In the genomic region with DNA sequence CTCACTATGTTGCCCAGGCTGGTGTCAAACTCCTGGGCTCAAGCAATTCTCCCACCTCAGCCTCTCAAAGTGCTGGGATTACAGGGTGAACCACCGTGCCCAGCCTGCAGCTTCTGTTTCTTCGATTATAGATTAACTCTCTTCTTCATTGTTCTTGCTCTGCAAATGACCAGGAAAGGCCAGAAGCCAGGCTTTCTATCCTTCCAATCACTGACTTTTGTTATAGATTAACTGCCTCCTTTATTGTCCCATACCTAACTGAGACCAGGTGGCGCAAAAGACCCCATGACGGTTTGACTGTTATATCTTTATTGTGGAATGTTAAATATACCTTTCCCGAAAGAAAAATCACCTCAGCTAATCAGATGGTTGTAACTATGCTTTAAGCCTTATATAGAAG, we compare ENCODE assay signal across 15 cellular contexts.
A peak's percentile ranks its signal among the peaks of the same experiment; 100 is the strongest.
DNase-seq lines count a peak whose midpoint lies in the region; ATAC-seq and TF ChIP-seq lines count a peak whose summit lies in the region.
"Had no signal": no experiment of that assay in that cellular context is flagged by ENCODE, and none has a peak within 500 bp of the region (broad histone marks: within the 10 kb centered on the region; RNA-seq: fewer than 3 reads in every experiment).

No MANE protein-coding gene starts in this region.

- H3K9me3 ChIP-seq in colonic mucosa (no peaks in the 10 kb centered on the region), ascending aorta (no peaks in the 10 kb centered on the region)
- H3K9me3 ChIP-seq: BE2C had no signal

- no peak overlapping the region for H3K9ac ChIP-seq in colonic mucosa (ENCODE audit: low read depth in 2 of 2, low read length in 2 of 2)

- H3K4me3 ChIP-seq in colonic mucosa (no peak overlapping the region), ascending aorta (no peak overlapping the region)
- H3K4me3 ChIP-seq: GM23338 had no signal

- H3K9me3 Mint-ChIP-seq in nephron = peaks cover 31% of the 10 kb centered on the region

- peaks cover 8% of the 10 kb centered on the region for H3K4me1 Mint-ChIP-seq in nephron
- H3K4me1 Mint-ChIP-seq: GM23338 had no signal

- no peak overlapping the region for H3K4me3 Mint-ChIP-seq in nephron
- H3K4me3 Mint-ChIP-seq: CD4-positive, CD25-positive, alpha-beta regulatory T cell; GM23338 had no signal

- H3K4me1 ChIP-seq in colonic mucosa = peaks cover 5% of the 10 kb centered on the region
- H3K4me1 ChIP-seq in ascending aorta = no peaks in the 10 kb centered on the region
- H3K4me1 ChIP-seq: BE2C had no signal

- TF ChIP-seq CTCF in colonic mucosa (IDR thresholded peaks at IDR 0.05) (no peak), nephron (IDR thresholded peaks at IDR 0.05; ENCODE audit: unreplicated experiment in 3 of 3) (no peak), ascending aorta (IDR thresholded peaks at IDR 0.05) (no peak)

- peak overlapping the region; percentile 66 for H3K27ac ChIP-seq in colonic mucosa
- H3K27ac ChIP-seq in ascending aorta = no peak overlapping the region

- H3K36me3 Mint-ChIP-seq in nephron (ENCODE audit: low read depth) = peaks cover 7% of the 10 kb centered on the region
- H3K36me3 Mint-ChIP-seq: CD4-positive, CD25-positive, alpha-beta regulatory T cell had no signal

- H3K27me3 ChIP-seq in colonic mucosa = no peaks in the 10 kb centered on the region
- no peaks in the 10 kb centered on the region for H3K27me3 ChIP-seq in ascending aorta
- H3K27me3 ChIP-seq: BE2C had no signal

- peak; percentile 93 for ATAC-seq in left colon
- ATAC-seq: GM23338 had no signal

- H3K27ac Mint-ChIP-seq in nephron = peak overlapping the region; percentile 33 to 86 (median 71)
- H3K27ac Mint-ChIP-seq: CD4-positive, CD25-positive, alpha-beta regulatory T cell; GM23338 had no signal

- DNase-seq in colonic mucosa (peak; percentile 54), left colon (no peak), NCI-H1436 (lab: John Stamatoyannopoulos, UW) (no peak), activated gamma-delta T cell (lab: John Stamatoyannopoulos, UW) (no peak), ascending aorta (ENCODE audit: low spot score in 2 of 2) (no peak)
- DNase-seq: ACHN; BE2C; C1 segment of cervical spinal cord; CD4-positive, CD25-positive, alpha-beta regulatory T cell; DMS153; DMS79; GDM1; HCEC 1CT had no signal

- no peaks in the 10 kb centered on the region for H3K27me3 Mint-ChIP-seq in nephron (ENCODE audit: low read depth)

- no peaks in the 10 kb centered on the region for H3K36me3 ChIP-seq in colonic mucosa
- H3K36me3 ChIP-seq in ascending aorta = no peaks in the 10 kb centered on the region
- H3K36me3 ChIP-seq: BE2C had no signal

- intact Hi-C loops in colonic mucosa (cut with DNase I) = no loop called here
- intact Hi-C loops in left colon (cut with DNase I, micrococcal nuclease) = no loop called here
- intact Hi-C loops in ascending aorta (cut with DNase I) = no loop called here
